16 cellular contexts compared by ENCODE assay signal in the genomic region with DNA sequence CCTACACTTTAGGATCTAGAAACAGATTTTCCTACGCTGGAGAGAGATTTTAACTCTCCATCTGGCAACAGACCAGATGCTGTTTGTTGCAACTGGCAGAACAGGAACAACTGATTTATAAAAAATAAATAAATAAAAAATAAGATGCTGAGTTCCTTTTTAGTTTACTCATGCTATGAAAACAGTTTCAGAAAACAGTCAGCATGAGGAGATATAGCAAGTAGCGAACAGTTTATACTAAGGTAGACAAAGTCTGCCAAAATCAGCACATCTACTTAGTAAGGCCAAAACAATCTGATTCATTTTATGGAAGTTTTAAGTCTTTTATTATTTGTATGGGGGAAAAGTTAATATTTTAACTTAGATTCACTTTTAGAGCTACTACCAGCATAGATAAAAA.
DNase-seq lines count a peak whose midpoint lies in the region; ATAC-seq and TF ChIP-seq lines count a peak whose summit lies in the region.
"Had no signal": no experiment of that assay in that cellular context is flagged by ENCODE, and none has a peak within 500 bp of the region (broad histone marks: within the 10 kb centered on the region; RNA-seq: fewer than 3 reads in every experiment).

No MANE protein-coding gene starts in this region.

- DNase-seq in MG63 (peak; percentile 11), epithelial cell of esophagus (ENCODE audit: low read depth) (peak; percentile 0), smooth muscle cell (lab: John Stamatoyannopoulos, UW; ENCODE audit: unreplicated experiment) (no peak), T-helper 17 cell (no peak)
- DNase-seq in activated CD4-positive, alpha-beta memory T cell treated with anti-CD3 and anti-CD28 coated beads, Interleukin-2, amount 10 ng/mL, durations not matched to agents 7 days and 5 days: no peak
- DNase-seq: AML-193; Caco-2; CD4-positive, alpha-beta T cell; HCEC 1CT; IMR-90 had no signal

- H3K36me3 ChIP-seq in MG63: no peaks in the 10 kb centered on the region
- H3K36me3 ChIP-seq in smooth muscle cell (ENCODE audit: low read depth): peaks cover 3% of the 10 kb centered on the region

- POLR2A ChIA-PET in activated CD4-positive, alpha-beta memory T cell treated with anti-CD3 and anti-CD28 coated beads, Interleukin-2, amount 10 ng/mL, durations not matched to agents 7 days and 5 days (lab: Charles Lee): no interaction called here

- H3K4me3 Mint-ChIP-seq in T-helper 17 cell: no peak overlapping the region
- H3K4me3 Mint-ChIP-seq in activated CD4-positive, alpha-beta memory T cell treated with anti-CD3 and anti-CD28 coated beads, Interleukin-2, amount 10 ng/mL, durations not matched to agents 7 days and 5 days: no peak overlapping the region
- H3K4me3 Mint-ChIP-seq: CD4-positive, alpha-beta T cell had no signal

- H3K9me3 ChIP-seq in MG63: peaks cover 5% of the 10 kb centered on the region; the same call in 1 of the 2 replicates
- no peaks in the 10 kb centered on the region for H3K9me3 ChIP-seq in smooth muscle cell (replicated peaks; ENCODE audit: low read depth)
- H3K9me3 ChIP-seq in T-helper 17 cell (ENCODE audit: control insufficient read depth, low read length, poor library complexity, severe bottlenecking): no peaks in the 10 kb centered on the region
- H3K9me3 ChIP-seq: Caco-2 had no signal

- no peak overlapping the region for H3K27ac Mint-ChIP-seq in T-helper 17 cell
- H3K27ac Mint-ChIP-seq in activated CD4-positive, alpha-beta memory T cell treated with anti-CD3 and anti-CD28 coated beads, Interleukin-2, amount 10 ng/mL, durations not matched to agents 7 days and 5 days: no peak overlapping the region
- H3K27ac Mint-ChIP-seq: CD4-positive, alpha-beta T cell had no signal

- TF ChIP-seq CTCF in VCaP (conservative IDR thresholded peaks at IDR 0.05): no peak
- no peak for TF ChIP-seq CTCF in epithelial cell of esophagus (IDR thresholded peaks at IDR 0.05; ENCODE audit: insufficient read depth, low read depth, low read length, missing control alignments)
- no peak for TF ChIP-seq CTCF in smooth muscle cell (IDR thresholded peaks at IDR 0.05; ENCODE audit: borderline replicate concordance, insufficient read depth, poor library complexity, severe bottlenecking)

- ATAC-seq in T-helper 17 cell (no peak), HG03378 (IDR thresholded peaks at IDR 0.05; ENCODE audit: unreplicated experiment) (no peak), GM18858 (IDR thresholded peaks at IDR 0.05; ENCODE audit: unreplicated experiment) (no peak)
- ATAC-seq: A549, K562 had no signal

- no peaks in the 10 kb centered on the region for H3K79me2 ChIP-seq in smooth muscle cell (ENCODE audit: low read depth)

- no peaks in the 10 kb centered on the region for H3K4me1 Mint-ChIP-seq in T-helper 17 cell
- H3K4me1 Mint-ChIP-seq in activated CD4-positive, alpha-beta memory T cell treated with anti-CD3 and anti-CD28 coated beads, Interleukin-2, amount 10 ng/mL, durations not matched to agents 7 days and 5 days: no peaks in the 10 kb centered on the region

- H2AFZ ChIP-seq in smooth muscle cell (ENCODE audit: low read depth): peak overlapping the region; percentile 29

- no peaks in the 10 kb centered on the region for H3K4me1 ChIP-seq in smooth muscle cell (ENCODE audit: low read depth)
- H3K4me1 ChIP-seq: A549 had no signal

- 86% methylated on average over 2 of the region's 2 CpGs for WGBS in smooth muscle cell (ENCODE audit: low lambda C conversion rate)

- H3K36me3 Mint-ChIP-seq in T-helper 17 cell (ENCODE audit: low read depth): no peaks in the 10 kb centered on the region
- H3K36me3 Mint-ChIP-seq in activated CD4-positive, alpha-beta memory T cell treated with anti-CD3 and anti-CD28 coated beads, Interleukin-2, amount 10 ng/mL, durations not matched to agents 7 days and 5 days (ENCODE audit: low read depth): no peaks in the 10 kb centered on the region

- no peak overlapping the region for H3K4me2 ChIP-seq in smooth muscle cell
- H3K4me2 ChIP-seq: A549 had no signal

- no peaks in the 10 kb centered on the region for H3F3A ChIP-seq in smooth muscle cell (ENCODE audit: low read depth)

- H3K9ac ChIP-seq in smooth muscle cell (ENCODE audit: low read depth): no peak overlapping the region

- H3K9me3 Mint-ChIP-seq in activated CD4-positive, alpha-beta memory T cell treated with anti-CD3 and anti-CD28 coated beads, Interleukin-2, amount 10 ng/mL, durations not matched to agents 7 days and 5 days: peaks cover 12% of the 10 kb centered on the region

- H4K20me1 ChIP-seq in smooth muscle cell (ENCODE audit: low read depth): no peaks in the 10 kb centered on the region

- no peaks in the 10 kb centered on the region for H3K27me3 Mint-ChIP-seq in T-helper 17 cell
- H3K27me3 Mint-ChIP-seq in activated CD4-positive, alpha-beta memory T cell treated with anti-CD3 and anti-CD28 coated beads, Interleukin-2, amount 10 ng/mL, durations not matched to agents 7 days and 5 days: no peaks in the 10 kb centered on the region
- H3K27me3 Mint-ChIP-seq: CD4-positive, alpha-beta T cell had no signal

- no peaks in the 10 kb centered on the region for H3K27me3 ChIP-seq in MG63
- H3K27me3 ChIP-seq in smooth muscle cell (ENCODE audit: low read depth): no peaks in the 10 kb centered on the region

- no peak overlapping the region for H3K4me3 ChIP-seq in MG63
- H3K4me3 ChIP-seq in epithelial cell of esophagus (ENCODE audit: low read length): no peak overlapping the region
- H3K4me3 ChIP-seq in smooth muscle cell: no peak overlapping the region
- H3K4me3 ChIP-seq: A549, K562 had no signal

- H3K27ac ChIP-seq in VCaP (peak overlapping the region; percentile 47), smooth muscle cell (ENCODE audit: low read depth) (no peak overlapping the region)
- H3K27ac ChIP-seq: A549, C4-2B had no signal

- CTCF ChIA-PET in activated CD4-positive, alpha-beta memory T cell treated with anti-CD3 and anti-CD28 coated beads, Interleukin-2, amount 10 ng/mL, durations not matched to agents 7 days and 5 days (lab: Charles Lee): no interaction called here

Comparison
In these comparisons a context has a peak if more than half of its experiments do, and no peak if none do; other contexts are left out.
1. DNase-seq: peak in MG63 (single experiment) and epithelial cell of esophagus (single experiment); none in smooth muscle cell (single experiment), T-helper 17 cell (0 of 3) and activated CD4-positive, alpha-beta memory T cell treated with anti-CD3 and anti-CD28 coated beads, Interleukin-2, amount 10 ng/mL, durations not matched to agents 7 days and 5 days (single experiment).